In the genomic region with DNA sequence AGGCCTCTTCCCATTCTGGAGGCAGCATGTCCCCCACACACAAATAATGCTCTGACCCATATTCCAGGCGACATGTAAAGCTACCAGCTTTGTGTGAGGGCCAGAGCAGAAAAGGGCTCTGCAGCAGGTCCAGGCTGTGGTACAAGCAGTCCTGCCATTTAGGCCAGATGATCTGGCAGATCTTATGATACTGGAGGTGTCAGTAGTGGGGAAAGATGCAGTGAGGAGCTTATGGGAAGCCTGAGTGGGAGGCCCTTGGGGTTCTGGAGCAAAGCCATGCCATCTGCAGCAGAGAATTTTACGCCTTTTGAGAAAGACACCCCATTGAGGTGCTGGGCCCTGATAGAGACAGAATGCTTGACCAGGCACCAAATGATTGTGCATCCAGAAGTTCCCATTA, we compare ENCODE assay signal across 17 cellular contexts. TPM values are rescaled to one million over a fixed set of nuclear protein-coding genes. Genes with fewer than 3 reads are reported as not detected.
DNase-seq lines count a peak whose midpoint lies in the region; ATAC-seq lines count a peak whose summit lies in the region.
"Had no signal": no experiment of that assay in that cellular context is flagged by ENCODE, and none has a peak within 500 bp of the region (broad histone marks: within the 10 kb centered on the region; RNA-seq: fewer than 3 reads in every experiment).

No MANE protein-coding gene starts in this region.

- peak; percentile 13 for DNase-seq in activated CD4-positive, CD25-positive, alpha-beta regulatory T cell treated with anti-CD3 and anti-CD28 coated beads, Interleukin-2, amount 50 U/mL, for 72 hours
- no peak for DNase-seq in activated CD4-positive, CD25-positive, alpha-beta regulatory T cell (lab: John Stamatoyannopoulos, UW)
- DNase-seq in cerebellar cortex (ENCODE audit: low spot score) (peak; percentile 72), mesenteric fat pad (ENCODE audit: low spot score) (peak; percentile 20), activated T-cell treated with anti-CD3 and anti-CD28 coated beads for 4 hours (no peak)
- DNase-seq: Caco-2; CD4-positive, CD25-positive, alpha-beta regulatory T cell; DMS153; DND-41; GDM1; GM23248; H7; HCEC 1CT had no signal

- no peak for ATAC-seq in HG02571 (IDR thresholded peaks at IDR 0.05; ENCODE audit: unreplicated experiment)
- ATAC-seq: CD8-positive, alpha-beta T cell; GM12878 had no signal

RNA-seq across cellular contexts. Expression of a gene that starts 7.7 kb away (rescaled TPM):
- total RNA-seq in mesenteric fat pad = not detected
- total RNA-seq: B cell; Caco-2; CD4-positive, CD25-positive, alpha-beta regulatory T cell; GM23248 had no signal

RNA-seq across cellular contexts. Expression of a gene that starts 17.8 kb away (rescaled TPM):
- total RNA-seq in mesenteric fat pad = 11.8 TPM
- total RNA-seq: GM23248 had no signal

RNA-seq across cellular contexts. Expression of a gene that starts 29.7 kb away (rescaled TPM):
- 410 TPM for total RNA-seq in mesenteric fat pad

RNA-seq across cellular contexts. Expression of a gene that starts 38.4 kb away (rescaled TPM):
- 40.3 TPM for total RNA-seq in mesenteric fat pad

RNA-seq across cellular contexts. Expression of a gene that starts 47.1 kb away (rescaled TPM):
- total RNA-seq in mesenteric fat pad = 81.7 TPM

Comparison
In these comparisons a context has a peak if more than half of its experiments do, and no peak if none do; other contexts are left out.
1. DNase-seq: peak in activated CD4-positive, CD25-positive, alpha-beta regulatory T cell treated with anti-CD3 and anti-CD28 coated beads, Interleukin-2, amount 50 U/mL, for 72 hours (single experiment), cerebellar cortex (single experiment) and mesenteric fat pad (single experiment); none in activated CD4-positive, CD25-positive, alpha-beta regulatory T cell (0 of 4) and activated T-cell treated with anti-CD3 and anti-CD28 coated beads for 4 hours (single experiment).